ENCODE assay signal across 7 cellular contexts in the genomic region with DNA sequence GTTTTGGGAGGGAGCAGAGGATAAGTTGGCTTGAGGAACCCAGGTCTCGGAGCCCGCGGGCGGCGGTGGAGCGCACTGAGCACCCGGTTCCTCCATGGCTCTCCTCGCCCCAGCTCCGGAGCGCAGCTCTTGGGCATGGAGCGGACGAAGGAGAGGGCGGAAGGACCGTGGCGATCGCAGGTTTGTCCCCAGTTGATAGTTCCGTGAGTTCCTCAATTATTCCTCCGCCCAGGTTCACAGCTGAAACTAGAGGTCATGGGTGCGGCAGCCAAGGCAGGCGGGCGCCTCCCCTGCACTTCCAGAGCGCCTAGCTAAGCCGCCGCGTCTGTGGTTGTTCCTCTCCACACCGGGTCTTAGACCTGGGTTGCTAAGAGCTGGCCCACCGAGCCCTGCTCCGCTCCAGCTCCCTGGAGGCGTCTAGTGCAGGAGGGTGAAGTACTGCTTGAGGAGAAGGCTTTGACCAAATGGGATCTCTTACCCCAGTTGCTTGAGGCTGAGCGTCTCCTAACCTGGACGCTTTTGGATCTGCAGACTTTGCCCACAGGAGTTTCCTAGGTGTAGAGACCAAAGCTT. TPM values are rescaled to one million over a fixed set of nuclear protein-coding genes. Genes with fewer than 3 reads are reported as not detected.
A peak's percentile ranks its signal among the peaks of the same experiment; 100 is the strongest.
DNase-seq lines count a peak whose midpoint lies in the region; ATAC-seq lines count a peak whose summit lies in the region.

A gene with protein sequence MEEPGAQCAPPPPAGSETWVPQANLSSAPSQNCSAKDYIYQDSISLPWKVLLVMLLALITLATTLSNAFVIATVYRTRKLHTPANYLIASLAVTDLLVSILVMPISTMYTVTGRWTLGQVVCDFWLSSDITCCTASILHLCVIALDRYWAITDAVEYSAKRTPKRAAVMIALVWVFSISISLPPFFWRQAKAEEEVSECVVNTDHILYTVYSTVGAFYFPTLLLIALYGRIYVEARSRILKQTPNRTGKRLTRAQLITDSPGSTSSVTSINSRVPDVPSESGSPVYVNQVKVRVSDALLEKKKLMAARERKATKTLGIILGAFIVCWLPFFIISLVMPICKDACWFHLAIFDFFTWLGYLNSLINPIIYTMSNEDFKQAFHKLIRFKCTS (minus strand): TSS at position 184 of the 573 bp plus-strand sequence. CDS start 88 bp downstream, at position 96.

- peaks cover 18% of the 10 kb centered on the region for H3K4me1 Mint-ChIP-seq in activated CD8-positive, alpha-beta T cell treated with anti-CD3 and anti-CD28 coated beads, Interleukin-2, amount 10 ng/mL, durations not matched to agents 7 days and 5 days (ENCODE audit: low read depth)

- POLR2A ChIA-PET in activated CD8-positive, alpha-beta T cell treated with anti-CD3 and anti-CD28 coated beads, Interleukin-2, amount 10 ng/mL, durations not matched to agents 7 days and 5 days (lab: Charles Lee): no interaction called here

- no peak within 1 kb of the TSS for H3K4me3 Mint-ChIP-seq in activated CD8-positive, alpha-beta T cell treated with anti-CD3 and anti-CD28 coated beads, Interleukin-2, amount 10 ng/mL, durations not matched to agents 7 days and 5 days

- H3K9me3 ChIP-seq in subcutaneous abdominal adipose tissue (ENCODE audit: control insufficient read depth in 5 of 5, low read length in 5 of 5): no peaks in the 10 kb centered on the region

- no peak within 1 kb of the TSS for H3K27ac ChIP-seq in subcutaneous abdominal adipose tissue (ENCODE audit: low read depth, low read length)

- CTCF ChIA-PET in activated CD8-positive, alpha-beta T cell treated with anti-CD3 and anti-CD28 coated beads, Interleukin-2, amount 10 ng/mL, durations not matched to agents 7 days and 5 days (lab: Charles Lee): no interaction called here

- H3K9ac ChIP-seq in subcutaneous abdominal adipose tissue (ENCODE audit: low read length in 5 of 5): no peak within 1 kb of the TSS

- peaks cover 45% of the 10 kb centered on the region for H3K27me3 Mint-ChIP-seq in activated CD8-positive, alpha-beta T cell treated with anti-CD3 and anti-CD28 coated beads, Interleukin-2, amount 10 ng/mL, durations not matched to agents 7 days and 5 days (ENCODE audit: low read depth)

- no peaks in the 10 kb centered on the region for H3K36me3 ChIP-seq in subcutaneous abdominal adipose tissue (ENCODE audit: control insufficient read depth in 5 of 5, insufficient read depth in 5 of 5, low read length in 5 of 5)

- peaks cover 0 to 37% (median 34%) of the 10 kb centered on the region in 5 donors for H3K4me1 ChIP-seq in subcutaneous abdominal adipose tissue (ENCODE audit: control insufficient read depth in 5 of 5, insufficient read depth in 5 of 5, low read length in 5 of 5)

- H3K27ac Mint-ChIP-seq in activated CD8-positive, alpha-beta T cell treated with anti-CD3 and anti-CD28 coated beads, Interleukin-2, amount 10 ng/mL, durations not matched to agents 7 days and 5 days: no peak within 1 kb of the TSS

- H3K9me3 Mint-ChIP-seq in activated CD8-positive, alpha-beta T cell treated with anti-CD3 and anti-CD28 coated beads, Interleukin-2, amount 10 ng/mL, durations not matched to agents 7 days and 5 days (ENCODE audit: insufficient read depth): peaks cover 9% of the 10 kb centered on the region

- peaks cover 37 to 61% (median 51%) of the 10 kb centered on the region in 5 donors for H3K27me3 ChIP-seq in subcutaneous abdominal adipose tissue (ENCODE audit: control insufficient read depth in 5 of 5, insufficient read depth in 4 of 5, low read length in 5 of 5)

- DNase-seq in LHCN-M2 (ENCODE audit: low read depth) (peak; percentile 30), brain pericyte (ENCODE audit: low read depth, low spot score) (peak; percentile 39), kidney tubule cell (ENCODE audit: low spot score) (peak; percentile 32), occipital lobe (lab: John Stamatoyannopoulos, UW) (no peak)
- DNase-seq in effector CD8-positive, alpha-beta T cell (lab: John Stamatoyannopoulos, UW): no peak
- no peak for DNase-seq in activated CD8-positive, alpha-beta T cell treated with anti-CD3 and anti-CD28 coated beads, Interleukin-2, amount 10 ng/mL, durations not matched to agents 7 days and 5 days

- ATAC-seq in activated CD8-positive, alpha-beta T cell treated with anti-CD3 and anti-CD28 coated beads, Interleukin-2, amount 10 ng/mL, durations not matched to agents 7 days and 5 days: no peak

- peak within 1 kb of the TSS in 4 of 5 donors; percentile 37 to 49 (median 42) for H3K4me3 ChIP-seq in subcutaneous abdominal adipose tissue (ENCODE audit: low read depth in 1 of 5, low read length in 5 of 5)

- peaks cover 12% of the 10 kb centered on the region for H3K36me3 Mint-ChIP-seq in activated CD8-positive, alpha-beta T cell treated with anti-CD3 and anti-CD28 coated beads, Interleukin-2, amount 10 ng/mL, durations not matched to agents 7 days and 5 days (ENCODE audit: low read depth)

RNA-seq across cellular contexts. Expression of the gene that starts here (rescaled TPM):
- total RNA-seq in LHCN-M2 (2014; rRNA removed) (0.46 and 0.64 TPM in 2 replicates), occipital lobe (0.94 TPM)
- polyA plus RNA-seq in LHCN-M2 (2012): 0.16 TPM
- total RNA-seq in activated CD8-positive, alpha-beta T cell treated with anti-CD3 and anti-CD28 coated beads, Interleukin-2, amount 10 ng/mL, durations not matched to agents 7 days and 5 days: not detected

Comparison
In these comparisons a context has a peak if more than half of its experiments do, and no peak if none do; other contexts are left out.
1. Peak in DNase-seq in LHCN-M2; RNA of the gene not detected or under 1 TPM.
2. DNase-seq: peak in brain pericyte (single experiment) and kidney tubule cell (single experiment); none in effector CD8-positive, alpha-beta T cell (single experiment), activated CD8-positive, alpha-beta T cell treated with anti-CD3 and anti-CD28 coated beads, Interleukin-2, amount 10 ng/mL, durations not matched to agents 7 days and 5 days (single experiment) and occipital lobe (single experiment).